In the genomic region with DNA sequence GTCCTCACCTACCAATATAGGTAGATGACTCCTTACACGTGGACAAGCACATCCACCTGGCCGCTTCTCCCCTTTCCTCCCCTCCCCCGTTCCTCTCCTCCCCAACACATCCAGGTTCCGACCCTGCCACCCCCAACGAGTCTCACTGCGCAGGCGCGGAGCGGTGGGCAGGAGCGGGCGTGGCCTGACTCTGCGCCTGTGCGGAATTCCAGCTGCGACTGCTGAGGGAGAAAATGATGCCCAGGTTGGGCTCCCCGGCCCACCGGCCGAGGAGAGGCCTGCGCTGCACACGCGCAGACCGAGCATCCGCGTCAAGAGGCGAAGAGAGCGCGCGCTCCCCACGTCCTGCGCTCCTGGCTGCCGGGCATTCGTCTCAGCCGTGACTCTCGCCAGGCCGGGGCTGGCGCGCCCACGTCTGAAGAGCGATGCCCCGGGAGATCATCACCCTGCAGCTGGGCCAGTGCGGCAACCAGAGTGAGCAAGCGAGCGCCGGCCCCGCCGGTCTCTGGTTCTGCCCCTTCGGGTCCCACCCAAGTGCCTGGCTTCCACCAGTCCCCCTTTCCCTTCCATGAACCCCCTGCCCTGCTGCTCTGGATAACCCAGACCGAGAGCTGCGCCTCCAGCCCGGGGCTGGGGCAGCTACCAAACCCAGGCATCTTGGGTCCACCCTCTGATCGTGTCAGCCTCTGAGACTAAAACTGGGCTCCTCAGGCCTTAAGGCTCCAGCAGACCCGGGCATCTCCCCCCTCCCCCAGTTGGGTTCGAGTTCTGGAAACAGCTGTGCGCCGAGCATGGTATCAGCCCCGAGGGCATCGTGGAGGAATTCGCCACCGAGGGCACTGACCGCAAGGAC, we compare ENCODE assay signal across 7 cellular contexts. TPM values are rescaled to one million over a fixed set of nuclear protein-coding genes. Genes with fewer than 3 reads are reported as not detected.
DNase-seq lines count a peak whose midpoint lies in the region; ATAC-seq, FAIRE-seq and TF ChIP-seq lines count a peak whose summit lies in the region.

A gene (plus strand): TSS at position 206 of the 853 bp plus-strand sequence. CDS start 220 bp downstream, at position 426.

- peak within 1 kb of the TSS; percentile 42 for H3K4me3 ChIP-seq in SJSA1
- H3K4me3 ChIP-seq in gastroesophageal sphincter = peak within 1 kb of the TSS; percentile 56 to 71
- H3K4me3 ChIP-seq in neuronal stem cell (ENCODE audit: low read length in 2 of 2) = peak within 1 kb of the TSS; percentile 66 to 84

- peak within 1 kb of the TSS; percentile 57 for H3K14ac ChIP-seq in neuronal stem cell (ENCODE audit: low read length)

- H4K8ac ChIP-seq in neuronal stem cell (ENCODE audit: low read depth, low read length) = no peak within 1 kb of the TSS

- peak within 1 kb of the TSS; percentile 96 for H2AFZ ChIP-seq in neuronal stem cell (ENCODE audit: low read length)

- peak; percentile 67 to 68 for TF ChIP-seq POLR2A in gastroesophageal sphincter (IDR thresholded peaks at IDR 0.05)

- H3K4me2 ChIP-seq in neuronal stem cell (ENCODE audit: insufficient read depth, low read length, poor library complexity, severe bottlenecking) = peak within 1 kb of the TSS; percentile 90

- H3K79me1 ChIP-seq in neuronal stem cell (ENCODE audit: low read depth, low read length) = no peaks in the 10 kb centered on the region

- peaks cover 7% of the 10 kb centered on the region; the same call in 1 of the 2 replicates for H3K27me3 ChIP-seq in SJSA1 (replicated peaks)
- H3K27me3 ChIP-seq in gastroesophageal sphincter = no peaks in the 10 kb centered on the region
- no peaks in the 10 kb centered on the region for H3K27me3 ChIP-seq in neuronal stem cell (ENCODE audit: control insufficient read depth in 3 of 3, insufficient read depth in 3 of 3, low read depth in 1 of 3, low read length in 3 of 3)

- no peak within 1 kb of the TSS for H3K4ac ChIP-seq in neuronal stem cell (ENCODE audit: low read length)

- no peak for DNase-seq in GM18507 (ENCODE audit: extremely low spot score, insufficient read length, low read depth)
- DNase-seq in M059J (ENCODE audit: low read depth) = peak; percentile 87
- peak; percentile 67 to 79 for DNase-seq in SJSA1 (ENCODE audit: low read depth in 1 of 2, low spot score in 2 of 2)
- peak; percentile 82 for DNase-seq in activated naive CD4-positive, alpha-beta T cell treated with anti-CD3 and anti-CD28 coated beads, Interleukin-2, amount 50 U/mL, for 16 hours
- DNase-seq in neuronal stem cell (ENCODE audit: low spot score) = peak; percentile 85
- peak; percentile 90 for DNase-seq in superior temporal gyrus (ENCODE audit: extremely low spot score)

- peak within 1 kb of the TSS; percentile 2 for H2BK5ac ChIP-seq in neuronal stem cell (ENCODE audit: low read length)

- H2AK5ac ChIP-seq in neuronal stem cell (ENCODE audit: low read depth, low read length) = no peak within 1 kb of the TSS

- no peak for TF ChIP-seq CTCF in gastroesophageal sphincter (IDR thresholded peaks at IDR 0.05)

- no peak within 1 kb of the TSS for H3K27ac ChIP-seq in SJSA1
- peak within 1 kb of the TSS; percentile 56 to 94 (median 88) for H3K27ac ChIP-seq in gastroesophageal sphincter
- H3K27ac ChIP-seq in neuronal stem cell (replicated peaks; ENCODE audit: low read length) = no peak within 1 kb of the TSS

- peak within 1 kb of the TSS; percentile 62 for H3K23ac ChIP-seq in neuronal stem cell (ENCODE audit: low read depth, low read length, poor library complexity)

- ATAC-seq in gastroesophageal sphincter = peak; percentile 95

- TF ChIP-seq EP300 in gastroesophageal sphincter (IDR thresholded peaks at IDR 0.05) = no peak

- H2BK15ac ChIP-seq in neuronal stem cell (ENCODE audit: low read length) = peak within 1 kb of the TSS; percentile 52

- no peak within 1 kb of the TSS for H2BK12ac ChIP-seq in neuronal stem cell (ENCODE audit: low read length)

- peak within 1 kb of the TSS; percentile 97 for H3K9ac ChIP-seq in neuronal stem cell (ENCODE audit: low read depth, low read length, poor library complexity)

- no peak within 1 kb of the TSS for H4K91ac ChIP-seq in neuronal stem cell (ENCODE audit: low read depth, low read length, poor library complexity)

- peak; percentile 89 for FAIRE-seq in GM18507 (lab: Jason Lieb, UNC)

- H3K9me3 ChIP-seq in SJSA1 (replicated peaks) (peaks cover 13% of the 10 kb centered on the region), gastroesophageal sphincter (no peaks in the 10 kb centered on the region), neuronal stem cell (replicated peaks in 1 of 2; ENCODE audit: control insufficient read depth in 2 of 2, insufficient read depth in 1 of 2, low read depth in 1 of 2, low read length in 2 of 2) (peaks cover 0 to 4% of the 10 kb centered on the region in 2 donors)

- WGBS in gastroesophageal sphincter (ENCODE audit: low coverage in 1 of 2), 2 donors = 0% methylated on average over 4 to 5 of the region's 59 CpGs
- no CpG with 5 or more reads among the region's 59 CpGs for WGBS in neuronal stem cell (ENCODE audit: extremely low coverage in 2 of 2, insufficient read length in 2 of 2, insufficient replicate concordance in 1 of 2), 2 donors

- H3K36me3 ChIP-seq in SJSA1 (no peaks in the 10 kb centered on the region), gastroesophageal sphincter (peaks cover 0 to 31% of the 10 kb centered on the region in 2 donors), neuronal stem cell (replicated peaks in 1 of 2; ENCODE audit: control insufficient read depth in 2 of 2, insufficient read depth in 2 of 2, low read length in 2 of 2) (peaks cover 2 to 29% of the 10 kb centered on the region in 2 donors)

- peak within 1 kb of the TSS; percentile 95 for H3K18ac ChIP-seq in neuronal stem cell (ENCODE audit: low read length)

- H2BK120ac ChIP-seq in neuronal stem cell (ENCODE audit: low read depth, low read length) = no peak within 1 kb of the TSS

- H3K4me1 ChIP-seq in SJSA1 (replicated peaks) (peaks cover 33% of the 10 kb centered on the region), gastroesophageal sphincter (peaks cover 0 to 35% (median 11%) of the 10 kb centered on the region in 3 donors), neuronal stem cell (ENCODE audit: control insufficient read depth in 2 of 2, insufficient read depth in 1 of 2, low read depth in 1 of 2, low read length in 2 of 2) (peaks cover 2 to 3% of the 10 kb centered on the region in 2 donors)

RNA-seq across cellular contexts. Expression of the gene that starts here (rescaled TPM):
- 15.9 and 21.0 TPM in 2 replicates for total RNA-seq in M059J (2014; rRNA removed; shearing (Covaris generic))
- 0.92 and 3.5 TPM in 2 replicates for total RNA-seq in SJSA1 (2014; rRNA removed; shearing (Covaris generic))
- total RNA-seq in gastroesophageal sphincter = 10 to 100 TPM; 19.7 to 57.3 (median 33.7) TPM
- 19.4 TPM for polyA plus RNA-seq in neuronal stem cell (2013, experiment 1 of 2)
- 19.8 TPM for polyA plus RNA-seq in neuronal stem cell (2013, experiment 2 of 2)

Comparison
In these comparisons a context has a peak if more than half of its experiments do, and no peak if none do; other contexts are left out.
1. H3K27ac ChIP-seq: peak in gastroesophageal sphincter (4 of 4); none in SJSA1 (single experiment) and neuronal stem cell (single experiment).
2. Peak in every context shown above with its lines, with median percentiles within 50 percentile points of each other: H3K4me3 ChIP-seq.